Comparison of ENCODE assay signal across 1 cellular context in genomic region chr19:14206737-14207725, GRCh38.
TF ChIP-seq lines count a peak whose summit lies in the region.

No MANE protein-coding gene starts in this region.

TF ChIP-seq in HEK293, 187 proteins besides CTCF, POLR2A, EP300 and RAD21 (continued from another document and continues in another):
- peak; percentile 14; the same call in 1 of the 2 replicates for TF ChIP-seq TSHZ1 (tag by site-specific recombination; IDR thresholded peaks at IDR 0.05; ENCODE audit: borderline replicate concordance)
- peak; percentile 77 for TF ChIP-seq ZBTB17 (tag by site-specific recombination; IDR thresholded peaks at IDR 0.05)
- TF ChIP-seq ZNF610 (tag by site-specific recombination; IDR thresholded peaks at IDR 0.05; ENCODE audit: borderline replicate concordance) = peak; percentile 54; the same call in 1 of the 2 replicates
- peak; percentile 83 for TF ChIP-seq ZNF280D (tag by site-specific recombination; IDR thresholded peaks at IDR 0.05)
- TF ChIP-seq ZNF677 (tag by site-specific recombination; IDR thresholded peaks at IDR 0.05) = peak; percentile 40; the same call in 1 of the 2 replicates
- TF ChIP-seq KLF9 (tag by site-specific recombination; IDR thresholded peaks at IDR 0.05; ENCODE audit: low read depth) = peak; percentile 28; the same call in 1 of the 2 replicates
- peak; percentile 59 for TF ChIP-seq SP3 (tag by site-specific recombination; IDR thresholded peaks at IDR 0.05)
- TF ChIP-seq ZNF335 (tag by site-specific recombination; conservative IDR thresholded peaks at IDR 0.05) = peak; percentile 54
- peak; percentile 96 for TF ChIP-seq ZEB2 (tag by site-specific recombination; IDR thresholded peaks at IDR 0.05)
- TF ChIP-seq ZNF692 (tag by site-specific recombination; IDR thresholded peaks at IDR 0.05) = peak; percentile 66; the same call in 1 of the 2 replicates
- peak; percentile 62; the same call in 1 of the 2 replicates for TF ChIP-seq KLF17 (tag by site-specific recombination; IDR thresholded peaks at IDR 0.05)
- TF ChIP-seq ZNF398 (tag by site-specific recombination; IDR thresholded peaks at IDR 0.05) = peak; percentile 78
- peak; percentile 83 for TF ChIP-seq SP7 (tag by site-specific recombination; IDR thresholded peaks at IDR 0.05)
- peak; percentile 50 for TF ChIP-seq ZNF501 (tag by site-specific recombination; IDR thresholded peaks at IDR 0.05)
- TF ChIP-seq ZNF366 (tag by site-specific recombination; conservative IDR thresholded peaks at IDR 0.05) = peak; percentile 84
- TF ChIP-seq ZNF391 (tag by site-specific recombination; IDR thresholded peaks at IDR 0.05; ENCODE audit: borderline replicate concordance, low read depth) = peak; percentile 87; the same call in 1 of the 2 replicates
- peak; percentile 57; the same call in 1 of the 2 replicates for TF ChIP-seq ZNF558 (tag by site-specific recombination; IDR thresholded peaks at IDR 0.05)
- 0 out of 2 replicates have a peak, but pooled peaks have one; percentile 6 for TF ChIP-seq ZSCAN16 (tag by site-specific recombination; IDR thresholded peaks at IDR 0.05)
- peak; percentile 56; the same call in 1 of the 2 replicates for TF ChIP-seq ZNF561 (tag by site-specific recombination; IDR thresholded peaks at IDR 0.05; ENCODE audit: borderline replicate concordance)
- peak; percentile 36 for TF ChIP-seq YY1 (tag by site-specific recombination; IDR thresholded peaks at IDR 0.05)
- TF ChIP-seq ZBTB10 (tag by site-specific recombination; IDR thresholded peaks at IDR 0.05) = peak; percentile 97
- peak; percentile 36; the same call in 1 of the 2 replicates for TF ChIP-seq ZNF341 (tag by site-specific recombination; IDR thresholded peaks at IDR 0.05; ENCODE audit: low read depth)
- TF ChIP-seq PATZ1 (tag by site-specific recombination; IDR thresholded peaks at IDR 0.05) = peak; percentile 98
- peak; percentile 64 for TF ChIP-seq ZIC2 (tag by site-specific recombination; IDR thresholded peaks at IDR 0.05)
- peak; percentile 39; the same call in 1 of the 2 replicates for TF ChIP-seq ZSCAN5A (tag by site-specific recombination; IDR thresholded peaks at IDR 0.05)
- TF ChIP-seq PRDM10 (tag by site-specific recombination; IDR thresholded peaks at IDR 0.05) = peak; percentile 74
- peak; percentile 83 for TF ChIP-seq PRDM1 (tag by site-specific recombination; IDR thresholded peaks at IDR 0.05)
- TF ChIP-seq ZBTB26 (tag by site-specific recombination; optimal IDR thresholded peaks at IDR 0.05) = peak; percentile 76
- peak; percentile 68; the same call in 1 of the 2 replicates for TF ChIP-seq ZSCAN23 (tag by site-specific recombination; IDR thresholded peaks at IDR 0.05)
